25 cellular contexts compared by ENCODE assay signal in genomic region chr1:17007121-17007520, GRCh38. TPM values are rescaled to one million over a fixed set of nuclear protein-coding genes. Genes with fewer than 3 reads are reported as not detected.
DNase-seq lines count a peak whose midpoint lies in the region; ATAC-seq, FAIRE-seq and TF ChIP-seq lines count a peak whose summit lies in the region.
"Had no signal": no experiment of that assay in that cellular context is flagged by ENCODE, and none has a peak within 500 bp of the region (broad histone marks: within the 10 kb centered on the region; RNA-seq: fewer than 3 reads in every experiment).

No MANE protein-coding gene starts in this region.

- H4K5ac ChIP-seq in H9 (ENCODE audit: insufficient read length, low read depth, low read length) = no peak overlapping the region

- peak overlapping the region in 1 of 2 experiments; percentile 50; a peak in 1 of 5 replicates for H3K4me3 Mint-ChIP-seq in H9
- no peak overlapping the region for H3K4me3 Mint-ChIP-seq in T-helper 17 cell
- H3K4me3 Mint-ChIP-seq: IgD-negative memory B cell had no signal

- no peak overlapping the region for H4K91ac ChIP-seq in H9 (ENCODE audit: insufficient read length, low read depth, low read length)

- H3K27me3 Mint-ChIP-seq in H9 (ENCODE audit: low read depth) (no peaks in the 10 kb centered on the region), T-helper 17 cell (no peaks in the 10 kb centered on the region)
- H3K27me3 Mint-ChIP-seq: IgD-negative memory B cell had no signal

- FAIRE-seq in kidney (lab: Jason Lieb, UNC) = no peak
- FAIRE-seq: GM18507, HTR-8/SVneo had no signal

- H2BK12ac ChIP-seq in H9 (ENCODE audit: insufficient read length, low read depth, low read length) = no peak overlapping the region

- DNase-seq in AG20443 (ENCODE audit: low spot score) (peak; percentile 9), H9 (peak; percentile 56), astrocyte of the hippocampus (ENCODE audit: low read depth, low spot score) (peak; percentile 49), kidney (peak; percentile 63), T-helper 17 cell (no peak), NCI-H524 (lab: John Stamatoyannopoulos, UW) (no peak)
- DNase-seq: 8988T, ACHN, Calu3, DND-41, GOT3, NCI-H1048, NCI-H1417, NCI-H1694, NCI-H2029 treated with DMSO at 0.1 percent for 48 hours, NCI-H446 treated with DMSO at 0.1 percent for 48 hours, NCI-H526 treated with DMSO at 0.1 percent for 48 hours, SHP77 treated with DMSO at 0.1 percent for 48 hours had no signal

- H3K79me2 ChIP-seq in H9 (ENCODE audit: insufficient read depth, low read length) = no peaks in the 10 kb centered on the region

- H3K23me2 ChIP-seq in H9 (ENCODE audit: insufficient read length, low read depth, low read length, poor library complexity, severe bottlenecking) = peaks cover 4% of the 10 kb centered on the region

- H4K20me1 ChIP-seq in H9 (ENCODE audit: control insufficient read depth, insufficient read depth, insufficient read length) = no peaks in the 10 kb centered on the region

- no peak overlapping the region for H3K18ac ChIP-seq in H9 (ENCODE audit: insufficient read length, low read depth, low read length)

- no peak overlapping the region for H3K4me3 ChIP-seq in kidney (ENCODE audit: low read length in 2 of 2)

- H3K9ac ChIP-seq in H9 (ENCODE audit: extremely low read depth, insufficient read length, low read length) (no peak overlapping the region), kidney (ENCODE audit: low read length in 2 of 2) (no peak overlapping the region)
- H3K9ac ChIP-seq: KMS-11 had no signal

- intact Hi-C loops in kidney (cut with DNase I) = no loop called here

- no peak overlapping the region for H3K4me2 ChIP-seq in H9 (ENCODE audit: insufficient read depth, insufficient read length, low read length)
- H3K4me2 ChIP-seq: KMS-11 had no signal

- H3K4ac ChIP-seq in H9 (ENCODE audit: low read depth, low read length) = no peak overlapping the region

- WGBS in H9 (ENCODE audit: extremely low coverage, insufficient read length, low lambda C conversion rate) = no CpG with 5 or more reads among the region's 8 CpGs

- H2BK15ac ChIP-seq in H9 (ENCODE audit: low read depth, low read length) = no peak overlapping the region

- no peaks in the 10 kb centered on the region; the same call in 1 of the 2 replicates for H3K4me1 ChIP-seq in H9 (ENCODE audit: insufficient read depth, low read length)
- H3K4me1 ChIP-seq in kidney (ENCODE audit: control insufficient read depth in 1 of 2, insufficient read depth in 1 of 2, low read depth in 1 of 2, low read length in 2 of 2) = peaks cover 0 to 13% of the 10 kb centered on the region in 2 donors

- H3K27ac ChIP-seq in H9 (ENCODE audit: insufficient read length, low read depth, low read length) (no peak overlapping the region), kidney (ENCODE audit: low read depth in 2 of 2, low read length in 2 of 2) (no peak overlapping the region)
- H3K27ac ChIP-seq: KMS-11 had no signal

- H3K27ac Mint-ChIP-seq in H9 (peak overlapping the region; percentile 48 to 79 (median 52); a peak in 2 of 7 replicates), T-helper 17 cell (no peak overlapping the region)
- H3K27ac Mint-ChIP-seq: IgD-negative memory B cell had no signal

- no peaks in the 10 kb centered on the region for H3K27me3 ChIP-seq in H9 (ENCODE audit: insufficient read depth, low read length)

- H3T11ph ChIP-seq in H9 (ENCODE audit: low read length) = no peak overlapping the region

- no peak overlapping the region for H3K23ac ChIP-seq in H9 (ENCODE audit: insufficient read length, low read depth, low read length)

- ATAC-seq in T-helper 17 cell (no peak), GM19452 (IDR thresholded peaks at IDR 0.05; ENCODE audit: unreplicated experiment) (no peak), HG03354 (IDR thresholded peaks at IDR 0.05; ENCODE audit: poor library complexity, severe bottlenecking, unreplicated experiment) (no peak)
- ATAC-seq: Panc1 had no signal

- H3K79me1 ChIP-seq in H9 (ENCODE audit: insufficient read depth, low read depth, low read length, poor library complexity, severe bottlenecking) = no peaks in the 10 kb centered on the region

- H3K4me1 Mint-ChIP-seq in H9 (peaks cover 19 to 40% of the 10 kb centered on the region in 2 experiments), T-helper 17 cell (peaks cover 12% of the 10 kb centered on the region)

- peaks cover 4 to 34% (median 19%) of the 10 kb centered on the region in 3 experiments for H3K36me3 Mint-ChIP-seq in H9 (ENCODE audit: insufficient read depth in 1 of 3, low read depth in 3 of 3)
- H3K36me3 Mint-ChIP-seq in T-helper 17 cell (ENCODE audit: low read depth) = peaks cover 6% of the 10 kb centered on the region

- no peak overlapping the region for H3K14ac ChIP-seq in H9 (ENCODE audit: insufficient read depth, low read length)

- H2BK20ac ChIP-seq in H9 (ENCODE audit: low read depth, low read length, poor library complexity, severe bottlenecking) = no peak overlapping the region

- no peak overlapping the region for H2AFZ ChIP-seq in H9 (ENCODE audit: low read length)

- H3K36me3 ChIP-seq in kidney (ENCODE audit: control insufficient read depth in 1 of 2, insufficient read depth in 2 of 2, low read length in 2 of 2) = peaks cover 4 to 18% of the 10 kb centered on the region in 2 donors

- H4K8ac ChIP-seq in H9 (replicated peaks; ENCODE audit: insufficient read length, low read depth, low read length) = no peak overlapping the region

- no peak overlapping the region for H2BK5ac ChIP-seq in H9 (ENCODE audit: insufficient read length, low read length)

- H3K56ac ChIP-seq in H9 (ENCODE audit: insufficient read length, low read depth, low read length) = no peak overlapping the region

- TF ChIP-seq CTCF in H9 (conservative IDR thresholded peaks at IDR 0.05) (no peak), kidney (IDR thresholded peaks at IDR 0.05; ENCODE audit: borderline replicate concordance, extremely low read depth, insufficient read depth) (no peak)

- no peaks in the 10 kb centered on the region for H3K9me3 ChIP-seq in H9 (ENCODE audit: control insufficient read depth, low read depth, low read length)
- no peaks in the 10 kb centered on the region for H3K9me3 ChIP-seq in kidney (ENCODE audit: control insufficient read depth in 1 of 2, low read length in 2 of 2)
- H3K9me3 ChIP-seq in T-helper 17 cell (ENCODE audit: control insufficient read depth, low read length, poor library complexity, severe bottlenecking) = no peaks in the 10 kb centered on the region

- no peak overlapping the region for H2BK120ac ChIP-seq in H9 (ENCODE audit: low read depth, low read length, poor library complexity, severe bottlenecking)

- H3K9me3 Mint-ChIP-seq in H9 = no peaks in the 10 kb centered on the region; a peak in 1 of 5 replicates
- H3K9me3 Mint-ChIP-seq: IgD-negative memory B cell had no signal

- H2AK5ac ChIP-seq in H9 (ENCODE audit: insufficient read length, low read length) = no peak overlapping the region

RNA-seq across cellular contexts. Expression of gene ATP13A2, which starts 4.6 kb away (rescaled TPM):
- 53.6 and 62.0 TPM in 2 replicates for total RNA-seq in H9 (2021)
- total RNA-seq in kidney = 38.6 TPM
- polyA plus RNA-seq in kidney (ENCODE audit: insufficient read depth, low read depth, low replicate concordance) = 23.8 TPM
- 10 to 100 TPM; 44.4 TPM for total RNA-seq in T-helper 17 cell

RNA-seq across cellular contexts. Expression of gene MFAP2, which starts 26.7 kb away (rescaled TPM):
- total RNA-seq in H9 (2021) (146 and 152 TPM in 2 replicates), kidney (7.2 TPM), T-helper 17 cell (not detected)
- 8.2 TPM for polyA plus RNA-seq in kidney (ENCODE audit: insufficient read depth, low read depth, low replicate concordance)

RNA-seq across cellular contexts. Expression of gene SDHB, which starts 46.7 kb away (rescaled TPM):
- total RNA-seq in H9 (2021) (76.7 and 77.5 TPM in 2 replicates), kidney (92.0 TPM), T-helper 17 cell (10 to 100 TPM; 43.6 to 48.5 TPM)
- 313 TPM for polyA plus RNA-seq in kidney (ENCODE audit: insufficient read depth, low read depth, low replicate concordance)

Comparison
In these comparisons a context has a peak if more than half of its experiments do, and no peak if none do; other contexts are left out.
1. DNase-seq: peak in AG20443 (single experiment), H9 (single experiment), astrocyte of the hippocampus (single experiment) and kidney (single experiment); none in T-helper 17 cell (0 of 3) and NCI-H524 (0 of 2).
2. RNA of gene MFAP2, which starts 26.7 kb away (total RNA-seq): 146 to 152 TPM in H9; 7.2 TPM in kidney (single experiment) and not detected in T-helper 17 cell; every median in the first group is over 10 times any median in the second.